Comparison of ENCODE assay signal across 28 cellular contexts in genomic region chr12:130064999-130065398, GRCh38.
DNase-seq lines count a peak whose midpoint lies in the region; TF ChIP-seq lines count a peak whose summit lies in the region.
"Had no signal": no experiment of that assay in that cellular context is flagged by ENCODE, and none has a peak within 500 bp of the region (broad histone marks: within the 10 kb centered on the region; RNA-seq: fewer than 3 reads in every experiment).

No MANE protein-coding gene starts in this region.

- H3K4me1 ChIP-seq in endodermal cell (ENCODE audit: control insufficient read depth, insufficient read depth, low read length) (no peaks in the 10 kb centered on the region), mesendoderm (ENCODE audit: control insufficient read depth, low read depth, low read length) (no peaks in the 10 kb centered on the region), uterus (no peaks in the 10 kb centered on the region)
- H3K4me1 ChIP-seq: BE2C, HAP-1, SJCRH30 had no signal

- no peaks in the 10 kb centered on the region for H3K79me2 ChIP-seq in mesendoderm (ENCODE audit: control insufficient read depth, insufficient read depth, low read length)

- H2BK120ac ChIP-seq in mesendoderm (ENCODE audit: low read depth, low read length): no peak overlapping the region

- H3K4me1 Mint-ChIP-seq in endodermal cell: no peaks in the 10 kb centered on the region
- H3K4me1 Mint-ChIP-seq: CD14-positive monocyte; CD8-positive, alpha-beta memory T cell had no signal

- TF ChIP-seq POLR2A in uterus (IDR thresholded peaks at IDR 0.05): no peak

- H2BK15ac ChIP-seq in mesendoderm (replicated peaks; ENCODE audit: low read depth): no peak overlapping the region

- no peak overlapping the region for H3K4ac ChIP-seq in mesendoderm (ENCODE audit: low read depth, low read length)

- H2AK5ac ChIP-seq in mesendoderm (ENCODE audit: low read length): no peak overlapping the region

- no peak overlapping the region for H4K5ac ChIP-seq in mesendoderm (ENCODE audit: low read length)

- peaks cover 96% of the 10 kb centered on the region for H3K27me3 Mint-ChIP-seq in endodermal cell (ENCODE audit: insufficient read depth)

- intact Hi-C loops in uterus (cut with DNase I; ENCODE audit: low total_unique reads): no loop called here

- H3K4me3 ChIP-seq in endodermal cell (ENCODE audit: low read length) (no peak overlapping the region), mesendoderm (ENCODE audit: low read length) (no peak overlapping the region), uterus (no peak overlapping the region)
- H3K4me3 ChIP-seq: HAP-1, PC-9, SJCRH30 had no signal

- no peaks in the 10 kb centered on the region for H3K36me3 ChIP-seq in endodermal cell (ENCODE audit: control insufficient read depth, insufficient read depth, low read length)
- no peaks in the 10 kb centered on the region for H3K36me3 ChIP-seq in mesendoderm (ENCODE audit: control insufficient read depth, insufficient read depth, low read length)
- no peaks in the 10 kb centered on the region for H3K36me3 ChIP-seq in uterus
- H3K36me3 ChIP-seq: BE2C, HAP-1, SJCRH30 had no signal

- H3K27ac Mint-ChIP-seq in endodermal cell: no peak overlapping the region
- H3K27ac Mint-ChIP-seq: CD14-positive monocyte; CD8-positive, alpha-beta memory T cell; HFFc6 had no signal

- no peaks in the 10 kb centered on the region for H3K79me1 ChIP-seq in mesendoderm (ENCODE audit: low read length)

- peaks cover 6% of the 10 kb centered on the region for H3K9me3 Mint-ChIP-seq in endodermal cell

- H4K8ac ChIP-seq in mesendoderm (ENCODE audit: low read depth, low read length): no peak overlapping the region

- H3K27ac ChIP-seq in endodermal cell (ENCODE audit: low read depth, low read length): no peak overlapping the region
- H3K27ac ChIP-seq in mesendoderm (ENCODE audit: low read depth, low read length): no peak overlapping the region
- H3K27ac ChIP-seq in uterus: no peak overlapping the region
- H3K27ac ChIP-seq: 22Rv1, PC-9, SJCRH30 had no signal

- no peak overlapping the region for H2BK5ac ChIP-seq in mesendoderm (ENCODE audit: low read length)

- H3K27me3 ChIP-seq in endodermal cell (ENCODE audit: control insufficient read depth, insufficient read depth, low read length, poor library complexity, severe bottlenecking) (peaks cover 14% of the 10 kb centered on the region), mesendoderm (ENCODE audit: insufficient read depth, low read length, poor library complexity) (no peaks in the 10 kb centered on the region), uterus (no peaks in the 10 kb centered on the region)
- H3K27me3 ChIP-seq: BE2C, SJCRH30 had no signal

- no peak overlapping the region for H3K56ac ChIP-seq in mesendoderm (ENCODE audit: low read length)

- H3K4me2 ChIP-seq in mesendoderm (ENCODE audit: low read length): no peak overlapping the region
- H3K4me2 ChIP-seq: PC-9 had no signal

- H3K23ac ChIP-seq in mesendoderm (ENCODE audit: low read length): no peak overlapping the region

- no peaks in the 10 kb centered on the region for H3K36me3 Mint-ChIP-seq in endodermal cell (ENCODE audit: low read depth)
- H3K36me3 Mint-ChIP-seq: CD14-positive monocyte; CD8-positive, alpha-beta memory T cell had no signal

- no peaks in the 10 kb centered on the region for H3K9me3 ChIP-seq in endodermal cell (ENCODE audit: control insufficient read depth, low read length)
- no peaks in the 10 kb centered on the region for H3K9me3 ChIP-seq in uterus
- H3K9me3 ChIP-seq: BE2C, HAP-1, SJCRH30 had no signal

- TF ChIP-seq CTCF in endodermal cell (conservative IDR thresholded peaks at IDR 0.05) (peak; percentile 76), uterus (IDR thresholded peaks at IDR 0.05) (no peak)

- 54 to 58% methylated on average over 3 to 4 of the region's 4 CpGs for WGBS in endodermal cell (ENCODE audit: insufficient coverage in 1 of 2, insufficient read length in 1 of 2), 2 experiments
- WGBS in mesendoderm (ENCODE audit: extremely low coverage, insufficient coverage, low lambda C conversion rate): no CpG with 5 or more reads among the region's 4 CpGs

- H3K18ac ChIP-seq in mesendoderm (ENCODE audit: low read length): no peak overlapping the region

- DNase-seq in DMS53 (lab: John Stamatoyannopoulos, UW) (peak; percentile 15), DMS53 treated with DMSO at 0.1 percent for 48 hours (lab: John Stamatoyannopoulos, UW; ENCODE audit: unreplicated experiment) (no peak), endodermal cell (peak; percentile 81), mesendoderm (peak; percentile 58), uterus (no peak), 8988T (no peak), OCI-M2 (lab: John Stamatoyannopoulos, UW; ENCODE audit: unreplicated experiment) (no peak), NCI-H128 (lab: John Stamatoyannopoulos, UW; ENCODE audit: unreplicated experiment) (no peak)
- DNase-seq: ACHN; BE2C; CD8-positive, alpha-beta memory T cell; DMS 273 treated with DMSO at 0.1 percent for 48 hours; DND-41; HFFc6; KBM-7; NCI-H1092; NCI-H1436; NCI-H187; NCI-H2171 treated with DMSO at 0.1 percent for 48 hours; NCI-H446; NCI-H524 treated with DMSO at 0.1 percent for 48 hours; NCI-H774; NK-92 treated with Interleukin-12 subunit alpha and Interleukin-12 subunit beta, amount 100 ng/mL, for 24 hours; PC-9; SJCRH30 had no signal

- H3K9ac ChIP-seq in endodermal cell (ENCODE audit: extremely low read depth, low read length, poor library complexity, severe bottlenecking): no peak overlapping the region
- H3K9ac ChIP-seq in mesendoderm (ENCODE audit: low read length): no peak overlapping the region

- no peak overlapping the region for H3K4me3 Mint-ChIP-seq in endodermal cell
- H3K4me3 Mint-ChIP-seq: CD14-positive monocyte; CD8-positive, alpha-beta memory T cell; HFFc6 had no signal

Comparison
In these comparisons a context has a peak if more than half of its experiments do, and no peak if none do; other contexts are left out.
1. DNase-seq: peak in DMS53 (single experiment), endodermal cell (single experiment) and mesendoderm (single experiment); none in DMS53 treated with DMSO at 0.1 percent for 48 hours (single experiment), uterus (0 of 2), 8988T (single experiment), OCI-M2 (single experiment) and NCI-H128 (single experiment).